21 cellular contexts compared by ENCODE assay signal in genomic region chr19:28744014-28744413, GRCh38.
"Had no signal": no experiment of that assay in that cellular context is flagged by ENCODE, and none has a peak within 500 bp of the region (broad histone marks: within the 10 kb centered on the region; RNA-seq: fewer than 3 reads in every experiment).

No MANE protein-coding gene starts in this region.

- H3K9me3 ChIP-seq: heart left ventricle, mucosa of descending colon, pancreas, prostate gland, right lobe of liver, tibial artery, upper lobe of left lung, uterus had no signal

- DNase-seq: dorsolateral prefrontal cortex; effector CD8-positive, alpha-beta T cell; foreskin melanocyte; heart left ventricle; hippocampal formation; mammary epithelial cell; mucosa of descending colon; natural killer cell; occipital lobe; pancreas; right lobe of liver; stimulated activated CD4-positive, alpha-beta T cell treated with anti-CD3 and anti-CD28 coated beads, Interleukin-4, amount 100 ng/mL, for 1 hour; stimulated activated CD8-positive, alpha-beta memory T cell treated with anti-CD3 and anti-CD28 coated beads, Interleukin-4, amount 100 ng/mL, for 48 hours; tibial artery; upper lobe of left lung; uterus had no signal

- H3K27me3 ChIP-seq: heart left ventricle, pancreas, right lobe of liver, tibial artery, upper lobe of left lung, uterus had no signal

- H3K36me3 ChIP-seq: heart left ventricle, pancreas, prostate gland, right lobe of liver, tibial artery, upper lobe of left lung, uterus had no signal

- H3K4me1 ChIP-seq: heart left ventricle, pancreas, prostate gland, right lobe of liver, tibial artery, upper lobe of left lung, uterus had no signal

- H3K36me3 Mint-ChIP-seq: natural killer cell; stimulated activated effector memory CD8-positive, alpha-beta T cell treated with anti-CD3 and anti-CD28 coated beads, Interleukin-12 subunit alpha, Interleukin-12 subunit beta, amount 100 ng/mL, for 72 hours had no signal

- H3K27ac ChIP-seq: coronary artery, dorsolateral prefrontal cortex, heart left ventricle, pancreas, prostate gland, right lobe of liver, tibial artery, upper lobe of left lung, uterus had no signal

- H3K27ac Mint-ChIP-seq: natural killer cell; stimulated activated effector memory CD8-positive, alpha-beta T cell treated with anti-CD3 and anti-CD28 coated beads, Interleukin-12 subunit alpha, Interleukin-12 subunit beta, amount 100 ng/mL, for 72 hours; stimulated activated naive CD8-positive, alpha-beta T cell treated with anti-CD3 and anti-CD28 coated beads, Interleukin-15, Interleukin-2, amounts not matched to agents 100 ng/mL and 50 ng/mL, for 24 hours had no signal

- ATAC-seq: heart left ventricle; left lobe of liver; mucosa of descending colon; natural killer cell; pancreas; right lobe of liver; stimulated activated effector memory CD8-positive, alpha-beta T cell treated with anti-CD3 and anti-CD28 coated beads, Interleukin-12 subunit alpha, Interleukin-12 subunit beta, amount 100 ng/mL, for 72 hours had no signal

- H3K9me3 Mint-ChIP-seq: natural killer cell; stimulated activated effector memory CD8-positive, alpha-beta T cell treated with anti-CD3 and anti-CD28 coated beads, Interleukin-12 subunit alpha, Interleukin-12 subunit beta, amount 100 ng/mL, for 72 hours; stimulated activated naive CD8-positive, alpha-beta T cell treated with anti-CD3 and anti-CD28 coated beads, Interleukin-15, Interleukin-2, amounts not matched to agents 100 ng/mL and 50 ng/mL, for 24 hours had no signal

- H3K4me3 ChIP-seq: coronary artery, dorsolateral prefrontal cortex, heart left ventricle, mucosa of descending colon, pancreas, prostate gland, right lobe of liver, tibial artery, upper lobe of left lung, uterus had no signal

- H3K4me3 Mint-ChIP-seq: natural killer cell; stimulated activated effector memory CD8-positive, alpha-beta T cell treated with anti-CD3 and anti-CD28 coated beads, Interleukin-12 subunit alpha, Interleukin-12 subunit beta, amount 100 ng/mL, for 72 hours; stimulated activated naive CD8-positive, alpha-beta T cell treated with anti-CD3 and anti-CD28 coated beads, Interleukin-15, Interleukin-2, amounts not matched to agents 100 ng/mL and 50 ng/mL, for 24 hours had no signal

- H3K4me1 Mint-ChIP-seq: natural killer cell; stimulated activated effector memory CD8-positive, alpha-beta T cell treated with anti-CD3 and anti-CD28 coated beads, Interleukin-12 subunit alpha, Interleukin-12 subunit beta, amount 100 ng/mL, for 72 hours had no signal
